In genomic region chr16:89931305-89931896, GRCh38 we compare ENCODE assay signal across 20 cellular contexts.
"Had no signal": no experiment of that assay in that cellular context is flagged by ENCODE, and none has a peak within 500 bp of the region (broad histone marks: within the 10 kb centered on the region; RNA-seq: fewer than 3 reads in every experiment).

No MANE protein-coding gene starts in this region.

- DNase-seq: activated CD4-positive, alpha-beta memory T cell treated with anti-CD3 and anti-CD28 coated beads, Interleukin-2, amount 10 ng/mL, durations not matched to agents 7 days and 5 days; activated CD4-positive, alpha-beta T cell treated with anti-CD3 and anti-CD28 coated beads for 48 hours; activated effector memory CD4-positive, alpha-beta T cell treated with anti-CD3 and anti-CD28 coated beads, Interleukin-2, amount 50 U/mL, for 16 hours; activated T-cell treated with anti-CD3 and anti-CD28 coated beads, Interleukin-2, amount 50 U/mL, for 4 hours; colonic mucosa; erythroblast; heart left ventricle; left ventricle myocardium superior; ovary; psoas muscle; right cardiac atrium; stimulated activated CD4-positive, alpha-beta T cell treated with anti-CD3 and anti-CD28 coated beads, Interleukin-2, amount 100 ng/mL, for 24 hours; stimulated activated naive CD8-positive, alpha-beta T cell treated with anti-CD3 and anti-CD28 coated beads, Interleukin-15, Interleukin-2, amounts not matched to agents 100 U/mL and 50 U/mL, for 24 hours; substantia nigra; tibial artery; uterus had no signal

- H3K4me1 Mint-ChIP-seq: activated naive CD4-positive, alpha-beta T cell treated with anti-CD3 and anti-CD28 coated beads, Interleukin-2, amount 50 U/mL, for 24 hours; central memory CD8-positive, alpha-beta T cell; WTC11 had no signal

- H3K36me3 Mint-ChIP-seq: activated naive CD4-positive, alpha-beta T cell treated with anti-CD3 and anti-CD28 coated beads, Interleukin-2, amount 50 U/mL, for 24 hours had no signal

- ATAC-seq: activated T-cell treated with anti-CD3 and anti-CD28 coated beads, Interleukin-2, amount 50 U/mL, for 4 hours; heart left ventricle; left ventricle myocardium superior; psoas muscle; right cardiac atrium; stimulated activated naive CD8-positive, alpha-beta T cell treated with anti-CD3 and anti-CD28 coated beads, Interleukin-15, Interleukin-2, amounts not matched to agents 100 U/mL and 50 U/mL, for 24 hours; WTC11 had no signal

- H3K27ac Mint-ChIP-seq: activated CD4-positive, alpha-beta memory T cell treated with anti-CD3 and anti-CD28 coated beads, Interleukin-2, amount 10 ng/mL, durations not matched to agents 7 days and 5 days; activated naive CD4-positive, alpha-beta T cell treated with anti-CD3 and anti-CD28 coated beads, Interleukin-2, amount 50 U/mL, for 24 hours; T-helper 2 cell treated with Interferon-gamma antibody and Interleukin-4, amounts not matched to agents 5 μg/mL and 100 μg/mL, for 36 hours; WTC11 had no signal

- H3K9me3 Mint-ChIP-seq: activated naive CD4-positive, alpha-beta T cell treated with anti-CD3 and anti-CD28 coated beads, Interleukin-2, amount 50 U/mL, for 24 hours; activated T-cell treated with anti-CD3 and anti-CD28 coated beads, Interleukin-2, amount 50 U/mL, for 4 hours; central memory CD8-positive, alpha-beta T cell; T-helper 2 cell treated with Interferon-gamma antibody and Interleukin-4, amounts not matched to agents 5 μg/mL and 100 μg/mL, for 36 hours; WTC11 had no signal

- H3K4me3 Mint-ChIP-seq: activated CD4-positive, alpha-beta memory T cell treated with anti-CD3 and anti-CD28 coated beads, Interleukin-2, amount 10 ng/mL, durations not matched to agents 7 days and 5 days; activated naive CD4-positive, alpha-beta T cell treated with anti-CD3 and anti-CD28 coated beads, Interleukin-2, amount 50 U/mL, for 24 hours; activated T-cell treated with anti-CD3 and anti-CD28 coated beads, Interleukin-2, amount 50 U/mL, for 4 hours; central memory CD8-positive, alpha-beta T cell; T-helper 2 cell treated with Interferon-gamma antibody and Interleukin-4, amounts not matched to agents 5 μg/mL and 100 μg/mL, for 36 hours; WTC11 had no signal
